ENCODE assay signal across 37 cellular contexts in the genomic region with DNA sequence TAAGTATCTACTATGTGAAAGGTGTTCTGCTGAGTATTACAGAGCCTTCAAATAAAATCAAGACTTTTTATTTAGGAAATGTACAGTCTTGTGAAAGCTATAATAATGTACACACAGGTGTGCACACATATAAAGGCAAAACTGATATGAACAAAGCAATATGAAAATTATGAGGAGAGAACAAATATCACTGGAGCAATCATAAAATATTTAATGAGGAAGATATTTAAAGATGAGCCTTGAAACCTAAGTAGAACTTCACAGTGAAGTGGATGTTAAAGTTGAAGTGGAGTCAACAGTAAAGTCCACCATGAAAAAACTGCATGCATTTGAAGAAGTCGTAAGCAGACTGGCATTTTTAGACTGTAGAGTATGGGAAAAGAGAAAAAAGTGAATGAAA. TPM values are rescaled to one million over a fixed set of nuclear protein-coding genes. Genes with fewer than 3 reads are reported as not detected.
"Had no signal": no experiment of that assay in that cellular context is flagged by ENCODE, and none has a peak within 500 bp of the region (broad histone marks: within the 10 kb centered on the region; RNA-seq: fewer than 3 reads in every experiment).

No MANE protein-coding gene starts in this region.

- ATAC-seq: activated naive CD4-positive, alpha-beta T cell treated with anti-CD3 and anti-CD28 coated beads, Interleukin-2, amount 50 U/mL, for 72 hours; activated naive CD8-positive, alpha-beta T cell treated with anti-CD3 and anti-CD28 coated beads, Interleukin-2, amount 50 U/mL, for 24 hours; activated T-cell treated with anti-CD3 and anti-CD28 coated beads, Interleukin-2, amount 50 U/mL, for 4 hours; activated T-cell treated with anti-CD3 and anti-CD28 coated beads, Interleukin-2, amount 50 U/mL, for 72 hours; activated T-helper 17 cell treated with anti-CD3 and anti-CD28 coated beads, Interleukin-2, amount 50 U/mL, for 72 hours; body of pancreas had no signal

- H3K4me3 ChIP-seq: adrenal gland, ascending aorta, body of pancreas, breast epithelium, cardiac muscle cell had no signal

- DNase-seq: activated effector memory CD4-positive, alpha-beta T cell treated with anti-CD3 and anti-CD28 coated beads, Interleukin-2, amount 50 U/mL, for 16 hours; activated effector memory CD4-positive, alpha-beta T cell treated with Interleukin-2 at 50 U/mL for 16 hours; activated gamma-delta T cell; activated gamma-delta T cell treated with Interleukin-2 at 50 U/mL for 16 hours; activated naive CD4-positive, alpha-beta T cell; activated naive CD4-positive, alpha-beta T cell treated with anti-CD3 and anti-CD28 coated beads for 36 hours; activated naive CD4-positive, alpha-beta T cell treated with anti-CD3 and anti-CD28 coated beads, Interleukin-2, amount 10 ng/mL, durations not matched to agents 7 days and 5 days; activated naive CD4-positive, alpha-beta T cell treated with anti-CD3 and anti-CD28 coated beads, Interleukin-2, amount 50 U/mL, for 16 hours; activated naive CD4-positive, alpha-beta T cell treated with Interleukin-2 at 50 U/mL for 16 hours; activated naive CD8-positive, alpha-beta T cell treated with anti-CD3 and anti-CD28 coated beads for 36 hours; activated naive CD8-positive, alpha-beta T cell treated with anti-CD3 and anti-CD28 coated beads, Interleukin-2, amount 10 ng/mL, durations not matched to agents 7 days and 5 days; activated naive CD8-positive, alpha-beta T cell treated with anti-CD3 and anti-CD28 coated beads, Interleukin-2, amount 50 U/mL, for 24 hours; activated T-cell treated with anti-CD3 and anti-CD28 coated beads, Interleukin-2, amount 50 U/mL, for 4 hours; activated T-cell treated with anti-CD3 and anti-CD28 coated beads, Interleukin-2, amount 50 U/mL, for 48 hours; activated T-cell treated with anti-CD3 and anti-CD28 coated beads, Interleukin-2, amount 50 U/mL, for 72 hours; adrenal gland; amniotic stem cell; amygdala; anterior cingulate cortex; aorta; body of pancreas; brain microvascular endothelial cell; caudate nucleus; central memory CD4-positive, alpha-beta T cell; cerebellar nuclear complex had no signal

- H3K27ac ChIP-seq: adrenal gland, ascending aorta, body of pancreas, brain microvascular endothelial cell, breast epithelium, cardiac muscle cell had no signal

RNA-seq across cellular contexts. Expression of a gene that starts 18.5 kb away (rescaled TPM):
- total RNA-seq: activated naive CD4-positive, alpha-beta T cell treated with anti-CD3 and anti-CD28 coated beads for 36 hours; activated naive CD4-positive, alpha-beta T cell treated with anti-CD3 and anti-CD28 coated beads, Interleukin-2, amount 50 U/mL, for 72 hours; activated naive CD8-positive, alpha-beta T cell treated with anti-CD3 and anti-CD28 coated beads for 36 hours; activated naive CD8-positive, alpha-beta T cell treated with anti-CD3 and anti-CD28 coated beads, Interleukin-2, amount 10 ng/mL, durations not matched to agents 7 days and 5 days; activated T-cell treated with anti-CD3 and anti-CD28 coated beads, Interleukin-2, amount 50 U/mL, for 4 hours; activated T-cell treated with anti-CD3 and anti-CD28 coated beads, Interleukin-2, amount 50 U/mL, for 72 hours; activated T-helper 1 cell treated with anti-CD3 and anti-CD28 coated beads, Interleukin-12 subunit alpha, Interleukin-12 subunit beta, Interleukin-2, Interleukin-4 antibody, amounts not matched to agents 30 ng/mL and 10 ng/mL and 1 ng/mL, durations not matched to agents 14 hours and 24 hours and 36 hours; activated T-helper 17 cell treated with anti-CD3 and anti-CD28 coated beads, Interleukin-2, amount 50 U/mL, for 72 hours; activated T-helper 2 cell treated with anti-CD3 and anti-CD28 coated beads, Interferon-gamma antibody, Interleukin-2, Interleukin-4, amounts not matched to agents 10 μg/mL and 5 μg/mL and 100 μg/mL, durations not matched to agents 14 hours and 24 hours and 36 hours; adrenal gland; aorta; ascending aorta; astrocyte; body of pancreas; breast epithelium; bronchial epithelial cell; cardiac muscle cell; cardiac septum; cerebellum; chondrocyte had no signal

RNA-seq across cellular contexts. Expression of a gene that starts 46.6 kb away (rescaled TPM):
- total RNA-seq: activated naive CD4-positive, alpha-beta T cell treated with anti-CD3 and anti-CD28 coated beads for 36 hours; activated naive CD4-positive, alpha-beta T cell treated with anti-CD3 and anti-CD28 coated beads, Interleukin-2, amount 50 U/mL, for 72 hours; activated naive CD8-positive, alpha-beta T cell treated with anti-CD3 and anti-CD28 coated beads for 36 hours; activated naive CD8-positive, alpha-beta T cell treated with anti-CD3 and anti-CD28 coated beads, Interleukin-2, amount 10 ng/mL, durations not matched to agents 7 days and 5 days; activated T-cell treated with anti-CD3 and anti-CD28 coated beads, Interleukin-2, amount 50 U/mL, for 4 hours; activated T-cell treated with anti-CD3 and anti-CD28 coated beads, Interleukin-2, amount 50 U/mL, for 72 hours; activated T-helper 1 cell treated with anti-CD3 and anti-CD28 coated beads, Interleukin-12 subunit alpha, Interleukin-12 subunit beta, Interleukin-2, Interleukin-4 antibody, amounts not matched to agents 30 ng/mL and 10 ng/mL and 1 ng/mL, durations not matched to agents 14 hours and 24 hours and 36 hours; activated T-helper 17 cell treated with anti-CD3 and anti-CD28 coated beads, Interleukin-2, amount 50 U/mL, for 72 hours; activated T-helper 2 cell treated with anti-CD3 and anti-CD28 coated beads, Interferon-gamma antibody, Interleukin-2, Interleukin-4, amounts not matched to agents 10 μg/mL and 5 μg/mL and 100 μg/mL, durations not matched to agents 14 hours and 24 hours and 36 hours; adrenal gland; aorta; ascending aorta; astrocyte; body of pancreas; breast epithelium; bronchial epithelial cell; cardiac muscle cell; cardiac septum; cerebellum; chondrocyte had no signal

RNA-seq across cellular contexts. Expression of a gene that starts 53.0 kb away (rescaled TPM):
- total RNA-seq: activated naive CD4-positive, alpha-beta T cell treated with anti-CD3 and anti-CD28 coated beads for 36 hours; activated naive CD4-positive, alpha-beta T cell treated with anti-CD3 and anti-CD28 coated beads, Interleukin-2, amount 50 U/mL, for 72 hours; activated naive CD8-positive, alpha-beta T cell treated with anti-CD3 and anti-CD28 coated beads for 36 hours; activated naive CD8-positive, alpha-beta T cell treated with anti-CD3 and anti-CD28 coated beads, Interleukin-2, amount 10 ng/mL, durations not matched to agents 7 days and 5 days; activated T-cell treated with anti-CD3 and anti-CD28 coated beads, Interleukin-2, amount 50 U/mL, for 4 hours; activated T-cell treated with anti-CD3 and anti-CD28 coated beads, Interleukin-2, amount 50 U/mL, for 72 hours; activated T-helper 1 cell treated with anti-CD3 and anti-CD28 coated beads, Interleukin-12 subunit alpha, Interleukin-12 subunit beta, Interleukin-2, Interleukin-4 antibody, amounts not matched to agents 30 ng/mL and 10 ng/mL and 1 ng/mL, durations not matched to agents 14 hours and 24 hours and 36 hours; activated T-helper 17 cell treated with anti-CD3 and anti-CD28 coated beads, Interleukin-2, amount 50 U/mL, for 72 hours; activated T-helper 2 cell treated with anti-CD3 and anti-CD28 coated beads, Interferon-gamma antibody, Interleukin-2, Interleukin-4, amounts not matched to agents 10 μg/mL and 5 μg/mL and 100 μg/mL, durations not matched to agents 14 hours and 24 hours and 36 hours; adrenal gland; aorta; ascending aorta; astrocyte; body of pancreas; breast epithelium; bronchial epithelial cell; cardiac muscle cell; cardiac septum; cerebellum; chondrocyte had no signal

RNA-seq across cellular contexts. Expression of a gene that starts 53.5 kb away (rescaled TPM):
- total RNA-seq: activated naive CD4-positive, alpha-beta T cell treated with anti-CD3 and anti-CD28 coated beads for 36 hours; activated naive CD4-positive, alpha-beta T cell treated with anti-CD3 and anti-CD28 coated beads, Interleukin-2, amount 50 U/mL, for 72 hours; activated naive CD8-positive, alpha-beta T cell treated with anti-CD3 and anti-CD28 coated beads for 36 hours; activated naive CD8-positive, alpha-beta T cell treated with anti-CD3 and anti-CD28 coated beads, Interleukin-2, amount 10 ng/mL, durations not matched to agents 7 days and 5 days; activated T-cell treated with anti-CD3 and anti-CD28 coated beads, Interleukin-2, amount 50 U/mL, for 4 hours; activated T-cell treated with anti-CD3 and anti-CD28 coated beads, Interleukin-2, amount 50 U/mL, for 72 hours; activated T-helper 1 cell treated with anti-CD3 and anti-CD28 coated beads, Interleukin-12 subunit alpha, Interleukin-12 subunit beta, Interleukin-2, Interleukin-4 antibody, amounts not matched to agents 30 ng/mL and 10 ng/mL and 1 ng/mL, durations not matched to agents 14 hours and 24 hours and 36 hours; activated T-helper 17 cell treated with anti-CD3 and anti-CD28 coated beads, Interleukin-2, amount 50 U/mL, for 72 hours; activated T-helper 2 cell treated with anti-CD3 and anti-CD28 coated beads, Interferon-gamma antibody, Interleukin-2, Interleukin-4, amounts not matched to agents 10 μg/mL and 5 μg/mL and 100 μg/mL, durations not matched to agents 14 hours and 24 hours and 36 hours; adrenal gland; body of pancreas; breast epithelium; bronchial epithelial cell; cardiac muscle cell; cardiac septum had no signal
